In genomic region chr2:161245671-161246070, GRCh38 we compare ENCODE assay signal across 10 cellular contexts.
DNase-seq lines count a peak whose midpoint lies in the region; ATAC-seq and TF ChIP-seq lines count a peak whose summit lies in the region.
"Had no signal": no experiment of that assay in that cellular context is flagged by ENCODE, and none has a peak within 500 bp of the region (broad histone marks: within the 10 kb centered on the region; RNA-seq: fewer than 3 reads in every experiment).

No MANE protein-coding gene starts in this region.

- CTCF ChIA-PET in activated CD4-positive, alpha-beta T cell treated with anti-CD3 and anti-CD28 coated beads for 36 hours (lab: Charles Lee): interaction anchor here (1.9 to 2.0 kb wide), 2 partner anchors 22 to 28 kb away, joined by 9 read pairs; no protein-coding TSS in a partner anchor
- CTCF ChIA-PET in A673 (lab: Charles Lee): no interaction called here

- H3K27ac ChIP-seq in SJCRH30 (peak overlapping the region; percentile 18; the same call in 1 of the 2 replicates), endodermal cell (ENCODE audit: low read depth, low read length) (no peak overlapping the region), skin epidermis (peak overlapping the region in 3 of 21 experiments; percentile 75 to 85 (median 78)), A673 (ENCODE audit: low read depth, low read length, poor library complexity, severe bottlenecking) (no peak overlapping the region)

- no peaks in the 10 kb centered on the region for H3K27me3 Mint-ChIP-seq in activated CD4-positive, alpha-beta T cell treated with anti-CD3 and anti-CD28 coated beads for 36 hours
- peaks cover 10% of the 10 kb centered on the region for H3K27me3 Mint-ChIP-seq in endodermal cell (ENCODE audit: insufficient read depth)

- no peaks in the 10 kb centered on the region for H3K36me3 ChIP-seq in SJCRH30
- H3K36me3 ChIP-seq in endodermal cell (ENCODE audit: control insufficient read depth, insufficient read depth, low read length): no peaks in the 10 kb centered on the region
- H3K36me3 ChIP-seq in A673 (ENCODE audit: insufficient read depth, low read length, poor library complexity, severe bottlenecking): no peaks in the 10 kb centered on the region

- H3K4me3 ChIP-seq in SJCRH30 (no peak overlapping the region; the same call in 1 of the 2 replicates), endodermal cell (ENCODE audit: low read length) (peak overlapping the region; percentile 84), skin epidermis (peak overlapping the region in 4 of 7 experiments; percentile 33 to 48 (median 42)), A673 (ENCODE audit: low read depth, low read length, poor library complexity, severe bottlenecking) (no peak overlapping the region)

- WGBS in endodermal cell (ENCODE audit: insufficient coverage in 1 of 2, insufficient read length in 1 of 2), 2 experiments: 72% methylated on average over 2 of the region's 2 CpGs; no CpG with 5 or more reads in 1 of the 2 experiments

- BruUV-seq in A673 (replicated peaks; lab: Mats Ljungman, UMichigan): no TSS peak

- H3K4me1 ChIP-seq in SJCRH30 (peaks cover 8% of the 10 kb centered on the region), endodermal cell (ENCODE audit: control insufficient read depth, insufficient read depth, low read length) (peaks cover 24% of the 10 kb centered on the region), A673 (ENCODE audit: insufficient read depth, low read length, poor library complexity, severe bottlenecking) (peaks cover 15% of the 10 kb centered on the region)

- H3K9ac ChIP-seq in endodermal cell (ENCODE audit: extremely low read depth, low read length, poor library complexity, severe bottlenecking): peak overlapping the region; percentile 33

- ATAC-seq in activated CD4-positive, alpha-beta T cell treated with anti-CD3 and anti-CD28 coated beads for 36 hours: no peak
- ATAC-seq: Panc1 had no signal

- no peak for TF ChIP-seq CTCF in endodermal cell (conservative IDR thresholded peaks at IDR 0.05)
- TF ChIP-seq CTCF in A673 (conservative IDR thresholded peaks at IDR 0.05; ENCODE audit: low read depth, low read length): no peak

- H3K4me1 Mint-ChIP-seq in activated CD4-positive, alpha-beta T cell treated with anti-CD3 and anti-CD28 coated beads for 36 hours: peaks cover 52% of the 10 kb centered on the region
- H3K4me1 Mint-ChIP-seq in endodermal cell: peaks cover 47% of the 10 kb centered on the region

- H3K9me3 Mint-ChIP-seq in activated CD4-positive, alpha-beta T cell treated with anti-CD3 and anti-CD28 coated beads for 36 hours (ENCODE audit: low read depth): no peaks in the 10 kb centered on the region
- H3K9me3 Mint-ChIP-seq in endodermal cell: no peaks in the 10 kb centered on the region

- H3K36me3 Mint-ChIP-seq in activated CD4-positive, alpha-beta T cell treated with anti-CD3 and anti-CD28 coated beads for 36 hours (ENCODE audit: low read depth): peaks cover 9% of the 10 kb centered on the region
- no peaks in the 10 kb centered on the region for H3K36me3 Mint-ChIP-seq in endodermal cell (ENCODE audit: low read depth)

- peak overlapping the region; percentile 91 for H3K4me3 Mint-ChIP-seq in activated CD4-positive, alpha-beta T cell treated with anti-CD3 and anti-CD28 coated beads for 36 hours
- peak overlapping the region; percentile 61 for H3K4me3 Mint-ChIP-seq in endodermal cell

- intact Hi-C loops in activated CD4-positive, alpha-beta T cell treated with anti-CD3 and anti-CD28 coated beads for 36 hours (cut with DNase I, micrococcal nuclease): loop anchor here in 1 of 2 experiments (2.0 kb wide), 1 partner anchor 27 kb away; no protein-coding TSS in a partner anchor
- intact Hi-C loops in head of caudate nucleus (cut with DNase I) (no loop called here), A673 (cut with micrococcal nuclease; ENCODE audit: unreplicated experiment) (no loop called here)

- POLR2A ChIA-PET in activated CD4-positive, alpha-beta T cell treated with anti-CD3 and anti-CD28 coated beads for 36 hours (lab: Charles Lee): interaction anchor here (1.2 kb wide), 1 partner anchor 62 kb away, joined by 3 read pairs; the partner anchor contains the start of gene PSMD14
- POLR2A ChIA-PET in A673 (lab: Charles Lee; ENCODE audit: low non-redundant PET): no interaction called here

- peak overlapping the region; percentile 93 for H3K27ac Mint-ChIP-seq in activated CD4-positive, alpha-beta T cell treated with anti-CD3 and anti-CD28 coated beads for 36 hours
- peak overlapping the region; percentile 90 for H3K27ac Mint-ChIP-seq in endodermal cell

- no peak for DNase-seq in activated CD4-positive, alpha-beta T cell treated with anti-CD3 and anti-CD28 coated beads for 36 hours
- DNase-seq in activated CD4-positive, alpha-beta T cell treated with anti-CD3 and anti-CD28 coated beads, Interleukin-2, amount 50 U/mL, for 48 hours: no peak
- no peak for DNase-seq in SJCRH30
- DNase-seq in endodermal cell: no peak
- no peak for DNase-seq in effector CD8-positive, alpha-beta T cell (lab: John Stamatoyannopoulos, UW)
- DNase-seq in head of caudate nucleus: no peak
- DNase-seq in A673 (ENCODE audit: low spot score): no peak
- DNase-seq: NCI-H2107 had no signal

- H3K9me3 ChIP-seq in SJCRH30 (replicated peaks): no peaks in the 10 kb centered on the region
- H3K9me3 ChIP-seq in endodermal cell (ENCODE audit: control insufficient read depth, low read length): no peaks in the 10 kb centered on the region
- no peaks in the 10 kb centered on the region for H3K9me3 ChIP-seq in A673 (ENCODE audit: low read depth, low read length, poor library complexity, severe bottlenecking)

- H3K27me3 ChIP-seq in SJCRH30: no peaks in the 10 kb centered on the region
- peaks cover 10% of the 10 kb centered on the region for H3K27me3 ChIP-seq in endodermal cell (ENCODE audit: control insufficient read depth, insufficient read depth, low read length, poor library complexity, severe bottlenecking)
- no peaks in the 10 kb centered on the region for H3K27me3 ChIP-seq in A673 (replicated peaks; ENCODE audit: insufficient read depth, low read depth, low read length, poor library complexity)

Comparison
In these comparisons a context has a peak if more than half of its experiments do, and no peak if none do; other contexts are left out.
1. H3K4me3 ChIP-seq: peak in endodermal cell (single experiment) and skin epidermis (4 of 7); none in SJCRH30 (single experiment) and A673 (single experiment).